18 cellular contexts compared by ENCODE assay signal in genomic region chrX:131394384-131394783, GRCh38.
DNase-seq lines count a peak whose midpoint lies in the region; FAIRE-seq and TF ChIP-seq lines count a peak whose summit lies in the region.
"Had no signal": no experiment of that assay in that cellular context is flagged by ENCODE, and none has a peak within 500 bp of the region (broad histone marks: within the 10 kb centered on the region; RNA-seq: fewer than 3 reads in every experiment).

No MANE protein-coding gene starts in this region.

- TF ChIP-seq EP300 in H1 (IDR thresholded peaks at IDR 0.05; ENCODE audit: borderline replicate concordance in 1 of 2, low read depth in 2 of 2, low read length in 2 of 2), result no peak
- TF ChIP-seq EP300 in ovary (IDR thresholded peaks at IDR 0.05), result no peak

- H3K56ac ChIP-seq in H1 (replicated peaks; ENCODE audit: insufficient read length, low read depth, low read length), result no peak overlapping the region

- H3K4me3 ChIP-seq in PC-9 (no peak overlapping the region), H1 (ENCODE audit: extremely low read depth in 1 of 4, insufficient read depth in 2 of 4, low read depth in 3 of 4, low read length in 4 of 4) (no peak overlapping the region), ovary (no peak overlapping the region)
- H3K4me3 ChIP-seq: GM23248 had no signal

- no peak overlapping the region for H4K5ac ChIP-seq in H1 (ENCODE audit: insufficient read length, low read depth, low read length)

- FAIRE-seq in H1 (lab: Jason Lieb, UNC), result peak; percentile 13
- no peak for FAIRE-seq in urothelium cell line (lab: Jason Lieb, UNC)
- FAIRE-seq: G401.6 had no signal

- intact Hi-C loops in PC-9 (cut with micrococcal nuclease; ENCODE audit: unreplicated experiment) (no loop called here), ovary (cut with DNase I) (no loop called here)

- H3K9ac ChIP-seq in H1 (replicated peaks in 1 of 4; ENCODE audit: extremely low read depth in 1 of 4, low read depth in 3 of 4, low read length in 3 of 4), result no peak overlapping the region
- H3K9ac ChIP-seq: GM23248 had no signal

- H3K4me1 ChIP-seq in PC-9 (replicated peaks; ENCODE audit: insufficient read depth), result no peaks in the 10 kb centered on the region
- H3K4me1 ChIP-seq in H1 (replicated peaks in 1 of 4; ENCODE audit: control insufficient read depth in 3 of 4, insufficient read depth in 4 of 4, low read length in 3 of 4), result peaks cover 0 to 5% (median 1%) of the 10 kb centered on the region in 4 experiments; a peak in 2 of 7 replicates
- H3K4me1 ChIP-seq in ovary (ENCODE audit: insufficient read depth), result no peaks in the 10 kb centered on the region

- no peak overlapping the region for H4K91ac ChIP-seq in H1 (replicated peaks; ENCODE audit: insufficient read length, low read length)

- WGBS in H1 (ENCODE audit: extremely low coverage in 1 of 2, insufficient coverage in 1 of 2, insufficient read length in 1 of 2, insufficient replicate concordance in 2 of 2, low coverage in 1 of 2, low lambda C conversion rate in 2 of 2, missing lambda C conversion rate in 1 of 2), 2 experiments, result 93% methylated on average over 2 of the region's 2 CpGs; no CpG with 5 or more reads in 1 of the 2 experiments
- 34 to 42% (median 39%) methylated on average over 2 of the region's 2 CpGs for WGBS in ovary, 3 donors

- H3K4me2 ChIP-seq in PC-9 (no peak overlapping the region), H1 (ENCODE audit: insufficient read depth in 1 of 2, low read depth in 2 of 2, low read length in 2 of 2) (no peak overlapping the region)

- POLR2A ChIA-PET in PC-9 (lab: Charles Lee; ENCODE audit: unreplicated experiment), result interaction anchor here (0.6 kb wide), 1 partner anchor 23 kb away, joined by 5 read pairs; no protein-coding TSS in a partner anchor
- POLR2A ChIA-PET in H1 (lab: Charles Lee; ENCODE audit: partially characterized antibody), result no interaction called here

- no TSS peak for BruUV-seq in PC-9 (replicated peaks; lab: Mats Ljungman, UMichigan)

- H3K18ac ChIP-seq in H1 (ENCODE audit: extremely low read depth, low read length), result no peak overlapping the region

- TF ChIP-seq CTCF in PC-9 (conservative IDR thresholded peaks at IDR 0.05) (no peak), H1 (IDR thresholded peaks at IDR 0.05; ENCODE audit: control extremely low read depth in 1 of 3, insufficient read depth in 1 of 3, low read depth in 1 of 3, low read length in 3 of 3) (no peak), ovary (IDR thresholded peaks at IDR 0.05) (no peak)

- H2BK5ac ChIP-seq in H1 (ENCODE audit: low read depth, low read length), result no peak overlapping the region

- H3K9me3 ChIP-seq in PC-9 (ENCODE audit: insufficient read depth, low read depth) (no peaks in the 10 kb centered on the region), H1 (ENCODE audit: insufficient read depth in 2 of 2, low read depth in 1 of 2, low read length in 1 of 2) (no peaks in the 10 kb centered on the region), ovary (no peaks in the 10 kb centered on the region)

- no peaks in the 10 kb centered on the region for H3K27me3 ChIP-seq in PC-9 (ENCODE audit: insufficient read depth, low read depth)
- H3K27me3 ChIP-seq in H1 (replicated peaks in 1 of 4; ENCODE audit: control insufficient read depth in 3 of 4, extremely low read depth in 1 of 4, insufficient read depth in 3 of 4, low read length in 3 of 4), result no peaks in the 10 kb centered on the region
- H3K27me3 ChIP-seq in ovary, result no peaks in the 10 kb centered on the region

- no peaks in the 10 kb centered on the region for H3K23me2 ChIP-seq in H1 (ENCODE audit: low read depth, low read length)

- H4K20me1 ChIP-seq in PC-9 (ENCODE audit: insufficient read depth) (no peaks in the 10 kb centered on the region), H1 (replicated peaks in 1 of 2; ENCODE audit: control insufficient read depth in 1 of 2, insufficient read depth in 2 of 2, low read length in 2 of 2) (no peaks in the 10 kb centered on the region)

- no peak overlapping the region for H4K8ac ChIP-seq in H1 (ENCODE audit: extremely low read depth, insufficient read depth, low read length)

- no peak overlapping the region for H3K23ac ChIP-seq in H1 (ENCODE audit: insufficient read length)

- H3K27ac ChIP-seq in PC-9 (no peak overlapping the region), H1 (ENCODE audit: low read depth, low read length) (no peak overlapping the region), ovary (no peak overlapping the region)
- H3K27ac ChIP-seq: 22Rv1, GM23248, RWPE1 had no signal

- no peaks in the 10 kb centered on the region for H3K9me2 ChIP-seq in PC-9 (ENCODE audit: insufficient read depth)

- CTCF ChIA-PET in PC-9 (lab: Charles Lee) (no interaction called here), H1 (lab: Charles Lee; ENCODE audit: partially characterized antibody) (interaction anchor here (0.6 to 1.5 kb wide), 2 partner anchors 54 to 57 kb away, joined by 3 read pairs; no protein-coding TSS in a partner anchor)

- H3K79me2 ChIP-seq in PC-9 (ENCODE audit: low read depth), result no peaks in the 10 kb centered on the region
- no peaks in the 10 kb centered on the region for H3K79me2 ChIP-seq in H1 (ENCODE audit: control insufficient read depth in 1 of 2, insufficient read depth in 2 of 2, low read length in 2 of 2)

- no peaks in the 10 kb centered on the region for H3K79me1 ChIP-seq in H1 (ENCODE audit: low read depth, low read length)

- no peak overlapping the region for H2AFZ ChIP-seq in PC-9
- H2AFZ ChIP-seq in H1 (ENCODE audit: low read length), result no peak overlapping the region
- H2AFZ ChIP-seq: GM23248 had no signal

- H2BK15ac ChIP-seq in H1 (ENCODE audit: low read length), result no peak overlapping the region

- no peak overlapping the region for H3K14ac ChIP-seq in H1 (ENCODE audit: insufficient read length)

- H2AK5ac ChIP-seq in H1 (ENCODE audit: low read depth, low read length), result no peak overlapping the region

- no peak overlapping the region for H2BK20ac ChIP-seq in H1 (ENCODE audit: low read length)

- TF ChIP-seq POLR2A in H1 (IDR thresholded peaks at IDR 0.05; ENCODE audit: control extremely low read depth in 1 of 2, low read depth in 2 of 2, low read length in 2 of 2), result no peak
- no peak for TF ChIP-seq POLR2A in ovary (IDR thresholded peaks at IDR 0.05)

- H3K4ac ChIP-seq in H1 (replicated peaks; ENCODE audit: insufficient read length, low read depth, low read length), result no peak overlapping the region

- H3K36me3 ChIP-seq in PC-9 (ENCODE audit: low read depth) (no peaks in the 10 kb centered on the region), H1 (ENCODE audit: control insufficient read depth in 2 of 4, insufficient read depth in 4 of 4, low read length in 3 of 4) (no peaks in the 10 kb centered on the region; a peak in 2 of 8 replicates), ovary (no peaks in the 10 kb centered on the region)

- DNase-seq in DMS53 (lab: John Stamatoyannopoulos, UW), result peak; percentile 45
- no peak for DNase-seq in DMS53 treated with DMSO at 0.1 percent for 48 hours (lab: John Stamatoyannopoulos, UW; ENCODE audit: unreplicated experiment)
- peak; percentile 3 to 64 for DNase-seq in PC-9
- no peak for DNase-seq in H1 (ENCODE audit: low read depth in 1 of 2, low spot score in 2 of 2)
- peak; percentile 2 for DNase-seq in urothelium cell line (ENCODE audit: low spot score)
- no peak for DNase-seq in SKM-1 (lab: John Stamatoyannopoulos, UW; ENCODE audit: unreplicated experiment)
- DNase-seq in ovary, result no peak
- DNase-seq in NCI-H2196 treated with DMSO at 0.1 percent for 48 hours (lab: John Stamatoyannopoulos, UW; ENCODE audit: unreplicated experiment), result no peak
- DNase-seq: DND-41, GM23248, NCI-H1417 treated with DMSO at 0.1 percent for 48 hours, NCI-H187 treated with DMSO at 0.1 percent for 48 hours, NCI-H226, NCI-H524 treated with DMSO at 0.1 percent for 48 hours, T-helper 17 cell had no signal

- no peak overlapping the region for H2BK120ac ChIP-seq in H1 (replicated peaks; ENCODE audit: low read depth, low read length)

- TF ChIP-seq RAD21 in H1 (IDR thresholded peaks at IDR 0.05 in 1 of 2, conservative IDR thresholded peaks at IDR 0.05 in 1 of 2; ENCODE audit: low read depth in 2 of 2, low read length in 2 of 2), result no peak

- no peak overlapping the region for H2BK12ac ChIP-seq in H1 (ENCODE audit: low read depth, low read length)

- H3F3A ChIP-seq in PC-9 (ENCODE audit: insufficient read depth, low read depth), result no peaks in the 10 kb centered on the region

TF ChIP-seq in H1, 55 proteins besides CTCF, POLR2A, EP300 and RAD21 (continues in another document):
- TF ChIP-seq ATF3 (IDR thresholded peaks at IDR 0.05; ENCODE audit: insufficient read depth, low read depth, low read length) (no peak), POLR2AphosphoS5 (IDR thresholded peaks at IDR 0.05; ENCODE audit: low read depth, low read length) (no peak), SAP30 (IDR thresholded peaks at IDR 0.05; ENCODE audit: insufficient read depth, insufficient replicate concordance, low read length) (no peak), EGR1 (IDR thresholded peaks at IDR 0.05; ENCODE audit: borderline replicate concordance, low read depth, low read length) (no peak)
- TF ChIP-seq, protein P1, sequence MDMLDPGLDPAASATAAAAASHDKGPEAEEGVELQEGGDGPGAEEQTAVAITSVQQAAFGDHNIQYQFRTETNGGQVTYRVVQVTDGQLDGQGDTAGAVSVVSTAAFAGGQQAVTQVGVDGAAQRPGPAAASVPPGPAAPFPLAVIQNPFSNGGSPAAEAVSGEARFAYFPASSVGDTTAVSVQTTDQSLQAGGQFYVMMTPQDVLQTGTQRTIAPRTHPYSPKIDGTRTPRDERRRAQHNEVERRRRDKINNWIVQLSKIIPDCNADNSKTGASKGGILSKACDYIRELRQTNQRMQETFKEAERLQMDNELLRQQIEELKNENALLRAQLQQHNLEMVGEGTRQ (IDR thresholded peaks at IDR 0.05; ENCODE audit: low read length), result no peak

Comparison
In these comparisons a context has a peak if more than half of its experiments do, and no peak if none do; other contexts are left out.
1. DNase-seq: peak in DMS53 (single experiment), PC-9 (2 of 2) and urothelium cell line (single experiment); none in DMS53 treated with DMSO at 0.1 percent for 48 hours (single experiment), H1 (0 of 2), SKM-1 (single experiment), ovary (0 of 5) and NCI-H2196 treated with DMSO at 0.1 percent for 48 hours (single experiment).